Comparison of ENCODE assay signal across 8 cellular contexts in the genomic region with DNA sequence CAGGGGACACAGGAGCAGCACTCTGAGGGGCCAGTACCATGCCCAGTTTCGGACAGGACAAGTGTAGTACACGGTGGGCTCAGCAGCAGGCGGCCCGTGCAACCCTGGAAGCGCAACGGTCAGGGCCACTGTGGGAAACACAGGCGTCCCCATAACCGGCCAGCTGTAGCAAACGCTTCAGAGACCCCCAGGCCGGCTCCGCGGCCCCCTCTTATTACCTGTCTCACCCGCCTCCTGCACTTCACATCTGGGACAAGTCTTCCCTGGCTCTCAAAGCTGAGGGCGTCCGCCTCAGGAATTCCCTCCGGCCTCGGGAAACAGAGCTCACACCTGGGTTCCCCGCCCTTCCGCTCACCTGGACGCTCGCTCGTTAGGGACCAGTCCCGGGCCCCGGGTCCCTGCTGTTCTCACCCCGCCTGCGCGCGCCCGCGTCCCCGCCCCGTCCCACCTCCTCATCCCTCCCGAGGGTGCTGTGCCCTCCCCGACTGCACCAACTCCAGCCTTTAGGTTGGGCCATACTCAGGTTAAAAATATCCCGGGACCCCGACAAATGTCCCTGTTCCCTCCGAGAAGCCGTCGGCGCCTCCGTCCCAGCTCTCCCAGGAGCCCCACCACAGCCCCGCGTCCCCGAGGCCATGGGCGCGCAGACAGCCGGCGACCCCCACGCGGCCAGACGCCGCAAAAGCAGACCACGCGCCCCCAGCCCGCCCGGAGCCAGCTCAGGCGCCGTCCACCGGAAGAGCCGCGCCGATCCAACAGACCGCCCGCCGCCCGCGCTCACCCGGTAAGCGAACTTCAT.
A peak's percentile ranks its signal among the peaks of the same experiment; 100 is the strongest.
DNase-seq lines count a peak whose midpoint lies in the region; ATAC-seq and TF ChIP-seq lines count a peak whose summit lies in the region.
"Not testable (repeated sequence)": the region's sequence is repeated elsewhere in the genome, so short reads cannot be mapped to it uniquely, and the experiment has no call there.

No MANE protein-coding gene starts in this region.

- not testable (repeated sequence) for H2BK5ac ChIP-seq in trophoblast cell (ENCODE audit: low read depth, low read length, poor library complexity)

- H3K79me1 ChIP-seq in trophoblast cell (ENCODE audit: low read length), result not testable (repeated sequence)

- H3K14ac ChIP-seq in trophoblast cell (ENCODE audit: low read length), result not testable (repeated sequence)

- intact Hi-C loops in left lung (cut with DNase I), result not testable (repeated sequence)

- not testable (repeated sequence) for DNase-seq in T-helper 17 cell; astrocyte of the spinal cord (ENCODE audit: low read depth, low spot score); fibroblast of villous mesenchyme (ENCODE audit: low read depth); trophoblast cell; tibial nerve (ENCODE audit: low spot score in 2 of 2)
- peak; percentile 29 to 71 for DNase-seq in left lung

- H4K91ac ChIP-seq in trophoblast cell (ENCODE audit: low read depth, low read length), result not testable (repeated sequence)

- not testable (repeated sequence) for H3K4me2 ChIP-seq in trophoblast cell (ENCODE audit: low read length)

- not testable (repeated sequence) for H3K27ac ChIP-seq in left lung; trophoblast cell (ENCODE audit: low read depth, low read length)
- peak overlapping the region in 2 of 4 donors; percentile 67 to 70 for H3K27ac ChIP-seq in tibial nerve

- WGBS in trophoblast cell (ENCODE audit: extremely low coverage, insufficient coverage, insufficient read length), result no CpG with 5 or more reads among the region's 69 CpGs
- WGBS in tibial nerve, 2 donors, result no CpG with 5 or more reads among the region's 69 CpGs

- H2BK12ac ChIP-seq in trophoblast cell (ENCODE audit: low read length), result not testable (repeated sequence)

- not testable (repeated sequence) for H3K4me1 ChIP-seq in left lung; trophoblast cell (ENCODE audit: control insufficient read depth in 1 of 2, insufficient read depth in 2 of 2, low read length in 2 of 2); tibial nerve

- not testable (repeated sequence) for H3K4me1 Mint-ChIP-seq in T-helper 17 cell

- not testable (repeated sequence) for TF ChIP-seq POLR2A in tibial nerve (IDR thresholded peaks at IDR 0.05)

- H4K8ac ChIP-seq in trophoblast cell (ENCODE audit: low read depth, low read length), result peak overlapping the region; percentile 70

- TF ChIP-seq CTCF in astrocyte of the spinal cord (IDR thresholded peaks at IDR 0.05; ENCODE audit: low read depth, low read length); fibroblast of villous mesenchyme (IDR thresholded peaks at IDR 0.05; ENCODE audit: insufficient read depth, low read depth, low read length); left lung (IDR thresholded peaks at IDR 0.05); tibial nerve (IDR thresholded peaks at IDR 0.05): not testable (repeated sequence)

- not testable (repeated sequence) for H2AFZ ChIP-seq in trophoblast cell (ENCODE audit: insufficient read depth, low read length, poor library complexity)

- H3K4ac ChIP-seq in trophoblast cell (ENCODE audit: low read depth, low read length), result not testable (repeated sequence)

- H3K4me3 ChIP-seq in astrocyte of the spinal cord (ENCODE audit: low read depth, low read length), result peak overlapping the region; percentile 31
- peak overlapping the region; percentile 45 for H3K4me3 ChIP-seq in fibroblast of villous mesenchyme (ENCODE audit: low read depth, low read length)
- peak overlapping the region in 1 of 2 donors; percentile 39 for H3K4me3 ChIP-seq in left lung
- H3K4me3 ChIP-seq in trophoblast cell (ENCODE audit: low read depth, low read length), result peak overlapping the region; percentile 72
- H3K4me3 ChIP-seq in tibial nerve, result peak overlapping the region in 3 of 4 donors; percentile 25 to 55 (median 32)

- H3K9ac ChIP-seq in trophoblast cell (ENCODE audit: low read length), result not testable (repeated sequence)

- not testable (repeated sequence) for H3K27ac Mint-ChIP-seq in T-helper 17 cell

- not testable (repeated sequence) for H3K18ac ChIP-seq in trophoblast cell (ENCODE audit: low read length)

- not testable (repeated sequence) for H2BK120ac ChIP-seq in trophoblast cell (ENCODE audit: insufficient read depth, low read length, poor library complexity)

- not testable (repeated sequence) for H3K36me3 ChIP-seq in left lung; trophoblast cell (ENCODE audit: control insufficient read depth in 1 of 2, insufficient read depth in 2 of 2, low read length in 2 of 2); tibial nerve

- in situ Hi-C loops in astrocyte of the spinal cord (cut with HindIII; ENCODE audit: low sequenced_read_pairs), result not testable (repeated sequence)

- not testable (repeated sequence) for H3K36me3 Mint-ChIP-seq in T-helper 17 cell (ENCODE audit: low read depth)

- TF ChIP-seq EP300 in tibial nerve (IDR thresholded peaks at IDR 0.05), result not testable (repeated sequence)

- H3K9me3 ChIP-seq in T-helper 17 cell (ENCODE audit: control insufficient read depth, low read length, poor library complexity, severe bottlenecking); left lung; trophoblast cell (ENCODE audit: insufficient read depth, low read depth, low read length); tibial nerve: not testable (repeated sequence)

- not testable (repeated sequence) for H3K27me3 Mint-ChIP-seq in T-helper 17 cell

- not testable (repeated sequence) for H3K79me2 ChIP-seq in trophoblast cell (ENCODE audit: control insufficient read depth, insufficient read depth, low read length, poor library complexity)

- ATAC-seq in GM19035 (IDR thresholded peaks at IDR 0.05; ENCODE audit: unreplicated experiment) (peak; percentile 13), HG03439 (IDR thresholded peaks at IDR 0.05; ENCODE audit: unreplicated experiment) (peak; percentile 5), T-helper 17 cell (peak; percentile 14), left lung (peak; percentile 51)

- H2AK5ac ChIP-seq in trophoblast cell (ENCODE audit: low read length), result not testable (repeated sequence)

- not testable (repeated sequence) for H4K12ac ChIP-seq in trophoblast cell (ENCODE audit: low read depth, low read length)

- H3K23ac ChIP-seq in trophoblast cell (ENCODE audit: low read length), result not testable (repeated sequence)

- H3K27me3 ChIP-seq in left lung; trophoblast cell (ENCODE audit: insufficient read depth, low read length); tibial nerve: not testable (repeated sequence)

- not testable (repeated sequence) for H3K4me3 Mint-ChIP-seq in T-helper 17 cell
